In genomic region chr5:173573126-173573960, GRCh38 we compare ENCODE assay signal across 8 cellular contexts. TPM values are rescaled to one million over a fixed set of nuclear protein-coding genes. Genes with fewer than 3 reads are reported as not detected.
DNase-seq lines count a peak whose midpoint lies in the region; ATAC-seq and TF ChIP-seq lines count a peak whose summit lies in the region.

No MANE protein-coding gene starts in this region.

- no peaks in the 10 kb centered on the region for H3K36me3 ChIP-seq in transverse colon

- no peak overlapping the region for H3K4me3 ChIP-seq in transverse colon

- DNase-seq in AML-193 (lab: John Stamatoyannopoulos, UW) (peak; percentile 21 to 34), HuH-7.5 (ENCODE audit: low spot score) (peak; percentile 80), SHP77 treated with DMSO at 0.1 percent for 48 hours (lab: John Stamatoyannopoulos, UW) (peak; percentile 29), head of caudate nucleus (peak; percentile 48 to 95 (median 87)), pons (ENCODE audit: low spot score) (peak; percentile 69), transverse colon (peak; percentile 70)
- DNase-seq in activated naive CD4-positive, alpha-beta T cell treated with Interleukin-2 at 50 U/mL for 16 hours, result peak; percentile 65

- in situ Hi-C loops in transverse colon (cut with MboI; ENCODE audit: low pct_ligation_motif_present in 1 of 4, low pct_unique_long_range_greater_than_20kb in 1 of 4, low sequenced_read_pairs in 3 of 4), result loop anchor here in 2 of 4 donors (10.0 to 25.0 kb wide), 2 partner anchors 261 to 279 kb away; no protein-coding TSS in a partner anchor

- no peak overlapping the region for H3K27ac ChIP-seq in transverse colon

- no peaks in the 10 kb centered on the region for H3K9me3 ChIP-seq in transverse colon

- H3K4me1 ChIP-seq in transverse colon, result peaks cover 0 to 7% (median 2%) of the 10 kb centered on the region in 4 donors

- ATAC-seq in GM19035 (IDR thresholded peaks at IDR 0.05; ENCODE audit: unreplicated experiment), result peak; percentile 77

- TF ChIP-seq EP300 in transverse colon (IDR thresholded peaks at IDR 0.05; ENCODE audit: low read depth), result no peak

- H3K27me3 ChIP-seq in transverse colon, result peaks cover 8% of the 10 kb centered on the region

- WGBS in transverse colon (ENCODE audit: low coverage in 1 of 2), 2 donors, result 27 to 29% methylated on average over 3 to 33 of the region's 35 CpGs

- no peak for TF ChIP-seq POLR2A in transverse colon (IDR thresholded peaks at IDR 0.05)

- TF ChIP-seq CTCF in transverse colon (IDR thresholded peaks at IDR 0.05), result peak; percentile 80 to 98 (median 97)

- intact Hi-C loops in head of caudate nucleus (cut with DNase I), result loop anchor here (5.0 kb wide), 1 partner anchor 281 kb away; no protein-coding TSS in a partner anchor
- intact Hi-C loops in transverse colon (cut with DNase I; ENCODE audit: low total_unique reads), result loop anchor here (10.0 kb wide), 1 partner anchor 279 kb away; no protein-coding TSS in a partner anchor

RNA-seq across cellular contexts. Expression of gene BOD1, which starts 43.1 kb away (rescaled TPM):
- total RNA-seq in transverse colon, result 10 to 100 TPM in 3 of 4 donors, 1 to 10 TPM in 1; 5.6 to 38.6 (median 26.7) TPM

Comparison
In these comparisons a context has a peak if more than half of its experiments do, and no peak if none do; other contexts are left out.
1. DNase-seq: peak in every context shown above with its lines; median percentile 87 in head of caudate nucleus; 80 in HuH-7.5; 70 in transverse colon; 69 in pons; 65 in activated naive CD4-positive, alpha-beta T cell treated with Interleukin-2 at 50 U/mL for 16 hours; 29 in SHP77 treated with DMSO at 0.1 percent for 48 hours; 28 in AML-193.